Comparison of ENCODE assay signal across 23 cellular contexts in genomic region chr13:57865600-57866294, GRCh38.
DNase-seq lines count a peak whose midpoint lies in the region; ATAC-seq and TF ChIP-seq lines count a peak whose summit lies in the region.
"Had no signal": no experiment of that assay in that cellular context is flagged by ENCODE, and none has a peak within 500 bp of the region (broad histone marks: within the 10 kb centered on the region; RNA-seq: fewer than 3 reads in every experiment).

No MANE protein-coding gene starts in this region.

- no peaks in the 10 kb centered on the region for H3K36me3 Mint-ChIP-seq in MCF 10A (ENCODE audit: insufficient read depth, unreplicated experiment)
- H3K36me3 Mint-ChIP-seq: activated naive CD8-positive, alpha-beta T cell; CD4-positive, alpha-beta memory T cell; immature natural killer cell had no signal

- intact Hi-C loops in MCF 10A (cut with micrococcal nuclease), result no loop called here
- intact Hi-C loops in breast epithelium (cut with DNase I; ENCODE audit: low total_unique reads), result no loop called here
- intact Hi-C loops in body of pancreas (cut with DNase I), result no loop called here
- intact Hi-C loops in adrenal gland (cut with DNase I), result no loop called here

- ATAC-seq in body of pancreas (peak; percentile 55), GM18502 (IDR thresholded peaks at IDR 0.05; ENCODE audit: poor library complexity, unreplicated experiment) (no peak)
- ATAC-seq: foreskin keratinocyte, sciatic nerve had no signal

- no peaks in the 10 kb centered on the region for H3K9me3 Mint-ChIP-seq in MCF 10A (ENCODE audit: unreplicated experiment)

- no peaks in the 10 kb centered on the region for H3K4me1 ChIP-seq in breast epithelium
- H3K4me1 ChIP-seq in body of pancreas, result no peaks in the 10 kb centered on the region
- no peaks in the 10 kb centered on the region for H3K4me1 ChIP-seq in adrenal gland (replicated peaks in 1 of 2)
- H3K4me1 ChIP-seq: foreskin keratinocyte, thyroid gland had no signal

- 36 to 46% methylated on average over 4 of the region's 4 CpGs for WGBS in body of pancreas, 2 donors
- 37 to 72% (median 51%) methylated on average over 4 of the region's 4 CpGs for WGBS in adrenal gland, 4 donors

- BruUV-seq in MCF 10A (replicated peaks; lab: Mats Ljungman, UMichigan), result no TSS peak

- no peak for TF ChIP-seq POLR2A in breast epithelium (IDR thresholded peaks at IDR 0.05)
- TF ChIP-seq POLR2A in body of pancreas (IDR thresholded peaks at IDR 0.05), result no peak
- TF ChIP-seq POLR2A in adrenal gland (IDR thresholded peaks at IDR 0.05), result no peak

- H3K27me3 Mint-ChIP-seq in MCF 10A (ENCODE audit: insufficient read depth, unreplicated experiment), result peaks cover 5% of the 10 kb centered on the region
- H3K27me3 Mint-ChIP-seq: activated CD4-positive, alpha-beta memory T cell treated with anti-CD3 and anti-CD28 coated beads, Interleukin-2, amount 10 ng/mL, durations not matched to agents 7 days and 5 days; activated naive CD8-positive, alpha-beta T cell; CD4-positive, alpha-beta memory T cell; stimulated activated naive CD8-positive, alpha-beta T cell treated with anti-CD3 and anti-CD28 coated beads, Interleukin-15, Interleukin-2, amounts not matched to agents 100 ng/mL and 50 ng/mL, for 24 hours had no signal

- H3K27ac Mint-ChIP-seq in MCF 10A (ENCODE audit: low read depth, unreplicated experiment), result no peak overlapping the region
- H3K27ac Mint-ChIP-seq: activated CD4-positive, alpha-beta memory T cell treated with anti-CD3 and anti-CD28 coated beads, Interleukin-2, amount 10 ng/mL, durations not matched to agents 7 days and 5 days; activated naive CD8-positive, alpha-beta T cell; activated T-helper 2 cell treated with anti-CD3 and anti-CD28 coated beads, Interferon-gamma antibody, Interleukin-2, Interleukin-4, amounts not matched to agents 10 μg/mL and 5 μg/mL and 100 μg/mL, durations not matched to agents 14 hours and 24 hours and 36 hours; CD4-positive, alpha-beta memory T cell; immature natural killer cell; stimulated activated naive CD8-positive, alpha-beta T cell treated with anti-CD3 and anti-CD28 coated beads, Interleukin-15, Interleukin-2, amounts not matched to agents 100 ng/mL and 50 ng/mL, for 24 hours had no signal

- H3K27ac ChIP-seq in breast epithelium (no peak overlapping the region), body of pancreas (no peak overlapping the region), adrenal gland (no peak overlapping the region)
- H3K27ac ChIP-seq: foreskin keratinocyte, thyroid gland had no signal

- no peaks in the 10 kb centered on the region for H3K4me1 Mint-ChIP-seq in MCF 10A (ENCODE audit: insufficient read depth, unreplicated experiment)
- H3K4me1 Mint-ChIP-seq: activated CD4-positive, alpha-beta memory T cell treated with anti-CD3 and anti-CD28 coated beads, Interleukin-2, amount 10 ng/mL, durations not matched to agents 7 days and 5 days; CD4-positive, alpha-beta memory T cell; immature natural killer cell had no signal

- POLR2A ChIA-PET in MCF 10A (lab: Yijun Ruan, JAX), result no interaction called here

- no peak for TF ChIP-seq CTCF in MCF 10A (IDR thresholded peaks at IDR 0.05; ENCODE audit: unreplicated experiment)
- no peak for TF ChIP-seq CTCF in breast epithelium (IDR thresholded peaks at IDR 0.05)
- TF ChIP-seq CTCF in body of pancreas (IDR thresholded peaks at IDR 0.05), result no peak
- no peak for TF ChIP-seq CTCF in adrenal gland (IDR thresholded peaks at IDR 0.05)

- no peaks in the 10 kb centered on the region for H3K36me3 ChIP-seq in breast epithelium
- H3K36me3 ChIP-seq in body of pancreas (replicated peaks in 1 of 2; ENCODE audit: insufficient read depth in 1 of 2, low read depth in 2 of 2), result no peaks in the 10 kb centered on the region
- no peaks in the 10 kb centered on the region for H3K36me3 ChIP-seq in adrenal gland (replicated peaks in 1 of 2)
- H3K36me3 ChIP-seq: thyroid gland had no signal

- no peak overlapping the region for H3K4me3 ChIP-seq in breast epithelium
- no peak overlapping the region for H3K4me3 ChIP-seq in body of pancreas
- H3K4me3 ChIP-seq in adrenal gland, result no peak overlapping the region
- H3K4me3 ChIP-seq: thyroid gland had no signal

- CTCF ChIA-PET in MCF 10A (lab: Yijun Ruan, JAX), result interaction anchor here (0.6 kb wide), 1 partner anchor 38 kb away, joined by 3 read pairs; no protein-coding TSS in a partner anchor

- peaks cover 0 to 27% of the 10 kb centered on the region in 2 donors for H3K9me3 ChIP-seq in breast epithelium
- H3K9me3 ChIP-seq in body of pancreas, result no peaks in the 10 kb centered on the region
- no peaks in the 10 kb centered on the region for H3K9me3 ChIP-seq in adrenal gland (replicated peaks in 1 of 3)
- H3K9me3 ChIP-seq: thyroid gland had no signal

- peak; percentile 37 for DNase-seq in MCF 10A (ENCODE audit: unreplicated experiment)
- no peak for DNase-seq in breast epithelium (ENCODE audit: low spot score in 2 of 2)
- DNase-seq in SIG-M5 treated with dmso at 0.1 percent for 504 hours (lab: John Stamatoyannopoulos, UW; ENCODE audit: unreplicated experiment), result peak; percentile 87
- no peak for DNase-seq in body of pancreas
- DNase-seq in cerebellar cortex (ENCODE audit: low spot score), result no peak
- DNase-seq in adrenal gland, result no peak
- DNase-seq in NCI-H2171 treated with DMSO at 0.1 percent for 48 hours (lab: John Stamatoyannopoulos, UW), result no peak
- DNase-seq: 8988T; activated CD4-positive, alpha-beta memory T cell treated with anti-CD3 and anti-CD28 coated beads, Interleukin-2, amount 10 ng/mL, durations not matched to agents 7 days and 5 days; CD4-positive, alpha-beta memory T cell; cerebellar nuclear complex; immature natural killer cell; mesenchymal stem cell; NCI-H1417 treated with DMSO at 0.1 percent for 48 hours; NCI-H524; stimulated activated CD4-positive, alpha-beta T cell treated with anti-CD3 and anti-CD28 coated beads, Interleukin-15, amount 100 ng/mL, for 24 hours; thyroid gland had no signal

- H3K4me3 Mint-ChIP-seq in MCF 10A (ENCODE audit: unreplicated experiment), result no peak overlapping the region
- H3K4me3 Mint-ChIP-seq: activated CD4-positive, alpha-beta memory T cell treated with anti-CD3 and anti-CD28 coated beads, Interleukin-2, amount 10 ng/mL, durations not matched to agents 7 days and 5 days; activated naive CD8-positive, alpha-beta T cell; CD4-positive, alpha-beta memory T cell; immature natural killer cell; stimulated activated naive CD8-positive, alpha-beta T cell treated with anti-CD3 and anti-CD28 coated beads, Interleukin-15, Interleukin-2, amounts not matched to agents 100 ng/mL and 50 ng/mL, for 24 hours had no signal

- H3K27me3 ChIP-seq in breast epithelium (no peaks in the 10 kb centered on the region), body of pancreas (no peaks in the 10 kb centered on the region), adrenal gland (no peaks in the 10 kb centered on the region)
- H3K27me3 ChIP-seq: foreskin keratinocyte, thyroid gland had no signal

Comparison
In these comparisons a context has a peak if more than half of its experiments do, and no peak if none do; other contexts are left out.
1. DNase-seq: peak in MCF 10A (single experiment) and SIG-M5 treated with dmso at 0.1 percent for 504 hours (single experiment); none in breast epithelium (0 of 2), body of pancreas (0 of 4), cerebellar cortex (single experiment), adrenal gland (0 of 7) and NCI-H2171 treated with DMSO at 0.1 percent for 48 hours (single experiment).